8 cellular contexts compared by ENCODE assay signal in the genomic region with DNA sequence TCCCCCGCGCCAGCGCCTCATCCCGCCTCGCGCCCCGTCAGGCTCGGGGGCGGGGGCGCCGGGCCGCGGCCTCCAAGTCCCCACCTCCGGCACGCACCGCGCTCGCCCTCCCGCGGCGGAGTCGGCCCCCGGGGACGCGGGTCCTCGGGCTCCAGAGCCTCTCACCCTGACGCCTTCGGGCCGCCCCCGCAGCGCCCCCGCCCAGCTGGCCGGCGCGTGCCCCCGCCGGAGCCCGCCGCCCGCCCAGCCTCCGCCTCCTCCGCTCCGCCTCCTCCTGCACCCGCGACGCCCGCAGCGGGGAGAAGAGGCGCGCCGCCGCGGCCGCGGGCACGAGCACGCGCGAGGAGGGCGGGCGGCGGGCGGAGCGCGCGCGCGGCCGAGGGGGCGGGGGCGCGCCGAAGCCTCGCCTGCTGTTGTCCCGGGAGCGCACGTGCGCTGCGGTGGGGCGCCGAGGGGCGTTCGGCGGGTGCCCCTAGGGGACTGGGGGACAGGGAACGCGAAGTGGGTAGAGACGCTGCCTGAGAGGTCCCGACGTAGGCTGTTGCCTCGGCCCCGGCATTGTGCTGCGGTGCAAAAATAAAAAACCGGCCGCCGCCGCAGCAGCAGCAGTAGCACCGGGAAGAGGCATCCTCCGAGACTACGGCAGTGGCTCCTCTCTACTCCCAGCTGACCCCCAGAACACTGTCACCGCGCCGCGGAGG.
DNase-seq lines count a peak whose midpoint lies in the region; ATAC-seq and TF ChIP-seq lines count a peak whose summit lies in the region.

No MANE protein-coding gene starts in this region.

- ATAC-seq in GM19463 (IDR thresholded peaks at IDR 0.05; ENCODE audit: unreplicated experiment) (peak; percentile 58), heart left ventricle (peak; percentile 71 to 96 (median 94))

- DNase-seq in BE2C = peak; percentile 69
- no peak for DNase-seq in Jurkat, Clone E6-1 (ENCODE audit: low read depth, low spot score)
- peak; percentile 61 for DNase-seq in SK-MEL-5 (ENCODE audit: low read depth, low spot score)
- DNase-seq in activated naive CD8-positive, alpha-beta T cell treated with anti-CD3 and anti-CD28 coated beads, Interleukin-2, amount 50 U/mL, for 16 hours (ENCODE audit: low read depth, low spot score) = peak; percentile 32
- peak; percentile 78 to 91 (median 83) for DNase-seq in heart left ventricle
- DNase-seq in tibial artery = peak; percentile 68 to 84

- WGBS in heart left ventricle, 4 donors = 0 to 1% (median 0%) methylated on average over 25 to 103 of the region's 103 CpGs

- H3K4me3 ChIP-seq in BE2C (ENCODE audit: low read depth, low read length) (peak overlapping the region; percentile 26), heart left ventricle (peak overlapping the region; percentile 37 to 86 (median 58)), parathyroid adenoma (ENCODE audit: low read depth, low read length) (peak overlapping the region; percentile 52), tibial artery (peak overlapping the region; percentile 62 to 63)
- H3K4me3 ChIP-seq in Jurkat, Clone E6-1 (ENCODE audit: low read length) = peak overlapping the region; percentile 68

- H3K9ac ChIP-seq in parathyroid adenoma = no peak overlapping the region

- no peak for TF ChIP-seq POLR2A in heart left ventricle (IDR thresholded peaks at IDR 0.05)

- TF ChIP-seq CTCF in BE2C (IDR thresholded peaks at IDR 0.05; ENCODE audit: low read depth, low read length) (no peak), heart left ventricle (IDR thresholded peaks at IDR 0.05) (no peak), parathyroid adenoma (IDR thresholded peaks at IDR 0.05) (no peak), tibial artery (IDR thresholded peaks at IDR 0.05) (no peak)

- H3K79me2 ChIP-seq in parathyroid adenoma = peaks cover 3% of the 10 kb centered on the region

- H3K4me1 ChIP-seq in BE2C (no peaks in the 10 kb centered on the region), heart left ventricle (peaks cover 0 to 37% (median 12%) of the 10 kb centered on the region in 12 donors), parathyroid adenoma (no peaks in the 10 kb centered on the region), tibial artery (peaks cover 0 to 12% (median 5%) of the 10 kb centered on the region in 4 donors)

- H3K27ac ChIP-seq in heart left ventricle (peak overlapping the region in 4 of 12 donors; percentile 36 to 67 (median 60)), parathyroid adenoma (no peak overlapping the region), tibial artery (peak overlapping the region; percentile 53 to 61)

- H3K27me3 ChIP-seq in BE2C = peaks cover 34% of the 10 kb centered on the region
- peaks cover 0 to 4% (median 0%) of the 10 kb centered on the region in 9 donors for H3K27me3 ChIP-seq in heart left ventricle
- H3K27me3 ChIP-seq in parathyroid adenoma (ENCODE audit: control insufficient read depth, insufficient read depth, low read length) = no peaks in the 10 kb centered on the region
- H3K27me3 ChIP-seq in tibial artery = no peaks in the 10 kb centered on the region

- peak overlapping the region; percentile 68 for H3K4me2 ChIP-seq in parathyroid adenoma (ENCODE audit: low read length)

- H2AFZ ChIP-seq in parathyroid adenoma = peak overlapping the region; percentile 82

- no peaks in the 10 kb centered on the region for H3K9me3 ChIP-seq in BE2C
- no peaks in the 10 kb centered on the region for H3K9me3 ChIP-seq in heart left ventricle
- no peaks in the 10 kb centered on the region for H3K9me3 ChIP-seq in parathyroid adenoma (ENCODE audit: control insufficient read depth, low read length)
- no peaks in the 10 kb centered on the region for H3K9me3 ChIP-seq in tibial artery

- intact Hi-C loops in heart left ventricle (cut with DNase I) = loop anchor here in 2 of 10 donors (5.0 kb wide), 1 partner anchor 43 kb away; no protein-coding TSS in a partner anchor
- intact Hi-C loops in tibial artery (cut with DNase I; ENCODE audit: low total_unique reads) = no loop called here

- in situ Hi-C loops in SK-MEL-5 (cut with HindIII; ENCODE audit: low pct_unique_long_range_greater_than_20kb, low sequenced_read_pairs) = no loop called here

- no peaks in the 10 kb centered on the region for H3K36me3 ChIP-seq in BE2C
- H3K36me3 ChIP-seq in heart left ventricle = no peaks in the 10 kb centered on the region
- H3K36me3 ChIP-seq in parathyroid adenoma (ENCODE audit: control insufficient read depth, insufficient read depth, low read length) = no peaks in the 10 kb centered on the region
- no peaks in the 10 kb centered on the region for H3K36me3 ChIP-seq in tibial artery
